26 cellular contexts compared by ENCODE assay signal in genomic region chr6:4673861-4674260, GRCh38.
"Had no signal": no experiment of that assay in that cellular context is flagged by ENCODE, and none has a peak within 500 bp of the region (broad histone marks: within the 10 kb centered on the region; RNA-seq: fewer than 3 reads in every experiment).

No MANE protein-coding gene starts in this region.

- H3K27ac ChIP-seq: neural progenitor cell, pancreas, prostate gland, right lobe of liver, sigmoid colon, stomach, thyroid gland, tibial nerve, upper lobe of right lung had no signal

- H3K9me3 ChIP-seq: pancreas, prostate gland, right lobe of liver, sigmoid colon, stomach, thoracic aorta, thyroid gland, tibial nerve, upper lobe of right lung, uterus had no signal

- H3K4me3 Mint-ChIP-seq: naive thymus-derived CD4-positive, alpha-beta T cell; natural killer cell; nephron; neural progenitor cell; stimulated activated effector memory CD8-positive, alpha-beta T cell treated with anti-CD3 and anti-CD28 coated beads, Interleukin-12 subunit alpha, Interleukin-12 subunit beta, amount 100 ng/mL, for 72 hours; stimulated activated naive B cell treated with anti-CD40 and anti-IgM and Interleukin-4, amounts not matched to agents 10 μg/mL and 1 μg/mL and 100 μg/mL, for 72 hours; stimulated activated naive CD8-positive, alpha-beta T cell treated with anti-CD3 and anti-CD28 coated beads, Interleukin-15, Interleukin-2, amounts not matched to agents 100 ng/mL and 50 ng/mL, for 24 hours had no signal

- H3K36me3 ChIP-seq: neural progenitor cell, pancreas, prostate gland, right lobe of liver, sigmoid colon, stomach, thoracic aorta, thyroid gland, tibial nerve, upper lobe of right lung, uterus had no signal

- H3K27me3 Mint-ChIP-seq: stimulated activated naive CD8-positive, alpha-beta T cell treated with anti-CD3 and anti-CD28 coated beads, Interleukin-15, Interleukin-2, amounts not matched to agents 100 ng/mL and 50 ng/mL, for 24 hours had no signal

- H3K27ac Mint-ChIP-seq: naive thymus-derived CD4-positive, alpha-beta T cell; natural killer cell; nephron; stimulated activated effector memory CD8-positive, alpha-beta T cell treated with anti-CD3 and anti-CD28 coated beads, Interleukin-12 subunit alpha, Interleukin-12 subunit beta, amount 100 ng/mL, for 72 hours; stimulated activated naive B cell treated with anti-CD40 and anti-IgM and Interleukin-4, amounts not matched to agents 10 μg/mL and 1 μg/mL and 100 μg/mL, for 72 hours; stimulated activated naive CD8-positive, alpha-beta T cell treated with anti-CD3 and anti-CD28 coated beads, Interleukin-15, Interleukin-2, amounts not matched to agents 100 ng/mL and 50 ng/mL, for 24 hours had no signal

- ATAC-seq: naive thymus-derived CD4-positive, alpha-beta T cell; natural killer cell; pancreas; right cardiac atrium; right lobe of liver; stimulated activated effector memory CD8-positive, alpha-beta T cell treated with anti-CD3 and anti-CD28 coated beads, Interleukin-12 subunit alpha, Interleukin-12 subunit beta, amount 100 ng/mL, for 72 hours; stimulated activated naive B cell treated with anti-CD40 and anti-IgM and Interleukin-4, amounts not matched to agents 10 μg/mL and 1 μg/mL and 100 μg/mL, for 72 hours; upper lobe of right lung had no signal

- H3K4me3 ChIP-seq: neural progenitor cell, pancreas, prostate gland, right lobe of liver, sigmoid colon, stomach, thoracic aorta, thyroid gland, tibial nerve, upper lobe of right lung, uterus had no signal

- H3K4me1 ChIP-seq: neural progenitor cell, pancreas, prostate gland, right lobe of liver, sigmoid colon, thyroid gland, tibial nerve, upper lobe of right lung, uterus had no signal

- H3K36me3 Mint-ChIP-seq: naive thymus-derived CD4-positive, alpha-beta T cell; natural killer cell; neural progenitor cell; stimulated activated effector memory CD8-positive, alpha-beta T cell treated with anti-CD3 and anti-CD28 coated beads, Interleukin-12 subunit alpha, Interleukin-12 subunit beta, amount 100 ng/mL, for 72 hours; stimulated activated naive B cell treated with anti-CD40 and anti-IgM and Interleukin-4, amounts not matched to agents 10 μg/mL and 1 μg/mL and 100 μg/mL, for 72 hours had no signal

- DNase-seq: naive thymus-derived CD4-positive, alpha-beta T cell; natural killer cell; occipital lobe; pancreas; retina; right cardiac atrium; right lobe of liver; sigmoid colon; small intestine; stimulated activated CD4-positive, alpha-beta T cell treated with anti-CD3 and anti-CD28 coated beads, Interleukin-15, amount 100 ng/mL, for 24 hours; stimulated activated CD4-positive, alpha-beta T cell treated with anti-CD3 and anti-CD28 coated beads, Interleukin-2, amount 100 ng/mL, for 24 hours; stimulated activated CD4-positive, alpha-beta T cell treated with anti-CD3 and anti-CD28 coated beads, Interleukin-2, amount 100 ng/mL, for 48 hours; stimulated activated CD4-positive, alpha-beta T cell treated with anti-CD3 and anti-CD28 coated beads, Interleukin-4, amount 100 ng/mL, for 24 hours; stimulated activated naive B cell treated with anti-CD40 and anti-IgM and Interleukin-4, amounts not matched to agents 10 μg/mL and 1 μg/mL and 100 μg/mL, for 72 hours; stimulated activated naive CD4-positive, alpha-beta T cell treated with Interleukin-2 at 50 U/mL for 16 hours; stomach; thyroid gland; upper lobe of right lung; uterus had no signal

- H3K27me3 ChIP-seq: neural progenitor cell, pancreas, right lobe of liver, sigmoid colon, stomach, thyroid gland, tibial nerve, upper lobe of right lung, uterus had no signal

- H3K9me3 Mint-ChIP-seq: naive thymus-derived CD4-positive, alpha-beta T cell; natural killer cell; nephron; neural progenitor cell; stimulated activated effector memory CD8-positive, alpha-beta T cell treated with anti-CD3 and anti-CD28 coated beads, Interleukin-12 subunit alpha, Interleukin-12 subunit beta, amount 100 ng/mL, for 72 hours; stimulated activated naive B cell treated with anti-CD40 and anti-IgM and Interleukin-4, amounts not matched to agents 10 μg/mL and 1 μg/mL and 100 μg/mL, for 72 hours; stimulated activated naive CD8-positive, alpha-beta T cell treated with anti-CD3 and anti-CD28 coated beads, Interleukin-15, Interleukin-2, amounts not matched to agents 100 ng/mL and 50 ng/mL, for 24 hours had no signal

- H3K4me1 Mint-ChIP-seq: naive thymus-derived CD4-positive, alpha-beta T cell had no signal
